Comparison of ENCODE assay signal across 36 cellular contexts in the genomic region with DNA sequence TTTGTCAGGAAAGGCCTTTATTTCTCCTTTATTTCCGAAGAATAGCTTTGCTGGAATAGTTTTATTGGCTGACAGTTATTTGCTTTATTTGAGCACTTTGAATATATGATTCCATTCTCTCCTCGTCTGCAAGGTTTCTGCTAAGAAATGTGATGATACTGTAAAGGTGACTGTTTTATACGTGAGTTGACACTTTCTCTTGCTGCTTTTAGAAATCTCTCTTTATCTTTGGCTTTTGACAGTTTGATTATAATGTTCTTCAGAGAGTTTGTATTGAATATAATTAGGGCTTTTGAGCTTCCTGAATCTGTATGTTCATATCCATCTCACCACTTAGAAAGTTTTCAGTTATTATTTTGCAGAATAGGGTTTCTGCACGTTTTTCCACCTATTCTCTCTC.
"Had no signal": no experiment of that assay in that cellular context is flagged by ENCODE, and none has a peak within 500 bp of the region (broad histone marks: within the 10 kb centered on the region; RNA-seq: fewer than 3 reads in every experiment).

No MANE protein-coding gene starts in this region.

- H3K36me3 ChIP-seq: MG63 had no signal

- DNase-seq: Karpas-422, Kasumi-1, KBM-7, KG1, MG63, MM.1S, MV-4-11, NCI-H1048, NCI-H1092, NCI-H1092 treated with DMSO at 0.1 percent for 48 hours, NCI-H1105, NCI-H1105 treated with DMSO at 0.1 percent for 48 hours, NCI-H1417, NCI-H1417 treated with DMSO at 0.1 percent for 48 hours, NCI-H1436, NCI-H1436 treated with DMSO at 0.1 percent for 48 hours, NCI-H146, NCI-H1694, NCI-H1694 treated with DMSO at 0.1 percent for 48 hours, NCI-H187, NCI-H187 treated with DMSO at 0.1 percent for 48 hours, NCI-H1930, NCI-H2029, NCI-H2029 treated with DMSO at 0.1 percent for 48 hours, NCI-H2081, NCI-H2081 treated with DMSO at 0.1 percent for 48 hours, NCI-H2107, NCI-H2171, NCI-H2171 treated with DMSO at 0.1 percent for 48 hours, NCI-H226, NCI-H345, NCI-H446, NCI-H446 treated with DMSO at 0.1 percent for 48 hours, NCI-H510A, NCI-H510A treated with DMSO at 0.1 percent for 48 hours had no signal

- H3K27me3 ChIP-seq: MG63 had no signal

- H3K4me2 ChIP-seq: KMS-11 had no signal

- H3K27ac ChIP-seq: KMS-11 had no signal

- H3K9me3 ChIP-seq: MG63 had no signal

- H3K4me3 ChIP-seq: MG63 had no signal

- H3K9ac ChIP-seq: KMS-11 had no signal
